Comparison of ENCODE assay signal across 15 cellular contexts in genomic region chr13:94988654-94989053, GRCh38.
A peak's percentile ranks its signal among the peaks of the same experiment; 100 is the strongest.
DNase-seq lines count a peak whose midpoint lies in the region; TF ChIP-seq lines count a peak whose summit lies in the region.
"Had no signal": no experiment of that assay in that cellular context is flagged by ENCODE, and none has a peak within 500 bp of the region (broad histone marks: within the 10 kb centered on the region; RNA-seq: fewer than 3 reads in every experiment).

No MANE protein-coding gene starts in this region.

- no peak overlapping the region for H2BK120ac ChIP-seq in mesendoderm (ENCODE audit: low read depth, low read length)

- no peak overlapping the region for H3K56ac ChIP-seq in mesendoderm (ENCODE audit: low read length)

- H3K36me3 ChIP-seq in adipocyte (ENCODE audit: control insufficient read depth, insufficient read depth, low read length, severe bottlenecking) (no peaks in the 10 kb centered on the region), mesendoderm (ENCODE audit: control insufficient read depth, insufficient read depth, low read length) (no peaks in the 10 kb centered on the region), SJCRH30 (no peaks in the 10 kb centered on the region), prostate gland (no peaks in the 10 kb centered on the region)
- H3K36me3 ChIP-seq: ascending aorta had no signal

- H3K27me3 Mint-ChIP-seq in T-helper 2 cell treated with Interferon-gamma antibody and Interleukin-4, amounts not matched to agents 5 μg/mL and 100 μg/mL, for 36 hours (ENCODE audit: low read depth) = peaks cover 15% of the 10 kb centered on the region

- no peak overlapping the region for H3K4me3 ChIP-seq in LNCaP clone FGC (ENCODE audit: low read depth, low read length)
- H3K4me3 ChIP-seq in adipocyte (ENCODE audit: low read length) = no peak overlapping the region
- H3K4me3 ChIP-seq in mesendoderm (ENCODE audit: low read length) = no peak overlapping the region
- H3K4me3 ChIP-seq in SJCRH30 = no peak overlapping the region
- H3K4me3 ChIP-seq in prostate gland = no peak overlapping the region
- H3K4me3 ChIP-seq: ascending aorta had no signal

- no peak overlapping the region for H4K5ac ChIP-seq in mesendoderm (ENCODE audit: low read length)

- H2BK15ac ChIP-seq in mesendoderm (replicated peaks; ENCODE audit: low read depth) = no peak overlapping the region

- no peak overlapping the region for H2BK5ac ChIP-seq in mesendoderm (ENCODE audit: low read length)

- H3K4me1 Mint-ChIP-seq in T-helper 2 cell treated with Interferon-gamma antibody and Interleukin-4, amounts not matched to agents 5 μg/mL and 100 μg/mL, for 36 hours (ENCODE audit: low read depth) = no peaks in the 10 kb centered on the region
- H3K4me1 Mint-ChIP-seq: activated CD4-positive, alpha-beta memory T cell treated with anti-CD3 and anti-CD28 coated beads, Interleukin-2, amount 10 ng/mL, durations not matched to agents 7 days and 5 days had no signal

- H2AK5ac ChIP-seq in mesendoderm (ENCODE audit: low read length) = no peak overlapping the region

- H3K9me3 ChIP-seq in adipocyte (ENCODE audit: control insufficient read depth, low read length) = no peaks in the 10 kb centered on the region
- H3K9me3 ChIP-seq in SJCRH30 (replicated peaks) = no peaks in the 10 kb centered on the region
- H3K9me3 ChIP-seq in prostate gland = no peaks in the 10 kb centered on the region
- H3K9me3 ChIP-seq: ascending aorta had no signal

- no peaks in the 10 kb centered on the region for H3K27me3 ChIP-seq in adipocyte (replicated peaks; ENCODE audit: control insufficient read depth, insufficient read depth, low read length)
- H3K27me3 ChIP-seq in mesendoderm (ENCODE audit: insufficient read depth, low read length, poor library complexity) = no peaks in the 10 kb centered on the region
- no peaks in the 10 kb centered on the region for H3K27me3 ChIP-seq in SJCRH30
- no peaks in the 10 kb centered on the region for H3K27me3 ChIP-seq in prostate gland (replicated peaks; ENCODE audit: insufficient read depth)
- H3K27me3 ChIP-seq: ascending aorta had no signal

- no peak overlapping the region for H3K4me3 Mint-ChIP-seq in T-helper 2 cell treated with Interferon-gamma antibody and Interleukin-4, amounts not matched to agents 5 μg/mL and 100 μg/mL, for 36 hours
- H3K4me3 Mint-ChIP-seq: activated CD4-positive, alpha-beta memory T cell treated with anti-CD3 and anti-CD28 coated beads, Interleukin-2, amount 10 ng/mL, durations not matched to agents 7 days and 5 days had no signal

- no peaks in the 10 kb centered on the region for H3K79me2 ChIP-seq in mesendoderm (ENCODE audit: control insufficient read depth, insufficient read depth, low read length)

- H3K4ac ChIP-seq in mesendoderm (ENCODE audit: low read depth, low read length) = no peak overlapping the region

- no peaks in the 10 kb centered on the region for H3K9me3 Mint-ChIP-seq in T-helper 2 cell treated with Interferon-gamma antibody and Interleukin-4, amounts not matched to agents 5 μg/mL and 100 μg/mL, for 36 hours
- H3K9me3 Mint-ChIP-seq: activated CD4-positive, alpha-beta memory T cell treated with anti-CD3 and anti-CD28 coated beads, Interleukin-2, amount 10 ng/mL, durations not matched to agents 7 days and 5 days; activated T-helper 2 cell treated with anti-CD3 and anti-CD28 coated beads, Interferon-gamma antibody, Interleukin-2, Interleukin-4, amounts not matched to agents 10 μg/mL and 5 μg/mL and 100 μg/mL, durations not matched to agents 14 hours and 24 hours and 36 hours had no signal

- H3K36me3 Mint-ChIP-seq in T-helper 2 cell treated with Interferon-gamma antibody and Interleukin-4, amounts not matched to agents 5 μg/mL and 100 μg/mL, for 36 hours (ENCODE audit: low read depth) = no peaks in the 10 kb centered on the region

- H3K4me2 ChIP-seq in mesendoderm (ENCODE audit: low read length) = no peak overlapping the region

- peaks cover 19% of the 10 kb centered on the region for H3K4me1 ChIP-seq in adipocyte (ENCODE audit: control insufficient read depth, insufficient read depth, low read length)
- no peaks in the 10 kb centered on the region for H3K4me1 ChIP-seq in mesendoderm (ENCODE audit: control insufficient read depth, low read depth, low read length)
- H3K4me1 ChIP-seq in SJCRH30 = no peaks in the 10 kb centered on the region
- no peaks in the 10 kb centered on the region for H3K4me1 ChIP-seq in prostate gland (replicated peaks)
- H3K4me1 ChIP-seq: ascending aorta had no signal

- no peak overlapping the region for H3K23ac ChIP-seq in mesendoderm (ENCODE audit: low read length)

- H3K27ac Mint-ChIP-seq in T-helper 2 cell treated with Interferon-gamma antibody and Interleukin-4, amounts not matched to agents 5 μg/mL and 100 μg/mL, for 36 hours = no peak overlapping the region
- H3K27ac Mint-ChIP-seq: activated CD4-positive, alpha-beta memory T cell treated with anti-CD3 and anti-CD28 coated beads, Interleukin-2, amount 10 ng/mL, durations not matched to agents 7 days and 5 days; activated T-helper 2 cell treated with anti-CD3 and anti-CD28 coated beads, Interferon-gamma antibody, Interleukin-2, Interleukin-4, amounts not matched to agents 10 μg/mL and 5 μg/mL and 100 μg/mL, durations not matched to agents 14 hours and 24 hours and 36 hours had no signal

- TF ChIP-seq POLR2A in prostate gland (IDR thresholded peaks at IDR 0.05) = no peak

- no peaks in the 10 kb centered on the region for H3K79me1 ChIP-seq in mesendoderm (ENCODE audit: low read length)

- H3K9ac ChIP-seq in adipocyte (ENCODE audit: low read length) (no peak overlapping the region), mesendoderm (ENCODE audit: low read length) (no peak overlapping the region)

- intact Hi-C loops in prostate gland (cut with DNase I) = no loop called here

- WGBS in mesendoderm (ENCODE audit: extremely low coverage, insufficient coverage, low lambda C conversion rate) = no CpG with 5 or more reads among the region's 3 CpGs
- 76% methylated on average over 3 of the region's 3 CpGs for WGBS in prostate gland

- TF ChIP-seq CTCF in LNCaP clone FGC (IDR thresholded peaks at IDR 0.05; ENCODE audit: control insufficient read depth, extremely low read depth, insufficient read depth) = peak; percentile 30; the same call in 1 of the 2 replicates
- no peak for TF ChIP-seq CTCF in prostate gland (IDR thresholded peaks at IDR 0.05)

- no peak overlapping the region for H4K8ac ChIP-seq in mesendoderm (ENCODE audit: low read depth, low read length)

- peak; percentile 2 for DNase-seq in SIG-M5 treated with dmso at 0.1 percent for 504 hours (lab: John Stamatoyannopoulos, UW; ENCODE audit: unreplicated experiment)
- no peak for DNase-seq in SIG-M5 (lab: John Stamatoyannopoulos, UW)
- DNase-seq in LNCaP clone FGC (ENCODE audit: low read depth) = no peak
- peak; percentile 41 for DNase-seq in adipocyte (ENCODE audit: low read depth)
- peak; percentile 60 for DNase-seq in mesendoderm
- no peak for DNase-seq in SJCRH30
- DNase-seq in T-helper 2 cell treated with Interferon-gamma antibody and Interleukin-4, amounts not matched to agents 5 μg/mL and 100 μg/mL, for 36 hours (ENCODE audit: low spot score) = no peak
- no peak for DNase-seq in prostate gland (ENCODE audit: low spot score)
- DNase-seq: activated CD4-positive, alpha-beta memory T cell treated with anti-CD3 and anti-CD28 coated beads, Interleukin-2, amount 10 ng/mL, durations not matched to agents 7 days and 5 days; DMS153; effector CD8-positive, alpha-beta T cell; kidney glomerular epithelial cell; NCI-H2081 treated with DMSO at 0.1 percent for 48 hours had no signal

- H3K27ac ChIP-seq in mesendoderm (ENCODE audit: low read depth, low read length) (no peak overlapping the region), SJCRH30 (no peak overlapping the region), prostate gland (no peak overlapping the region)
- H3K27ac ChIP-seq: ascending aorta had no signal

- no peak overlapping the region for H3K18ac ChIP-seq in mesendoderm (ENCODE audit: low read length)

Comparison
In these comparisons a context has a peak if more than half of its experiments do, and no peak if none do; other contexts are left out.
1. DNase-seq: peak in SIG-M5 treated with dmso at 0.1 percent for 504 hours (single experiment), adipocyte (single experiment) and mesendoderm (single experiment); none in SIG-M5 (single experiment), LNCaP clone FGC (single experiment), SJCRH30 (0 of 2), T-helper 2 cell treated with Interferon-gamma antibody and Interleukin-4, amounts not matched to agents 5 μg/mL and 100 μg/mL, for 36 hours (single experiment) and prostate gland (single experiment).